20 cellular contexts compared by ENCODE assay signal in genomic region chr5:132826424-132827082, GRCh38. TPM values are rescaled to one million over a fixed set of nuclear protein-coding genes. Genes with fewer than 3 reads are reported as not detected.
A peak's percentile ranks its signal among the peaks of the same experiment; 100 is the strongest.
DNase-seq lines count a peak whose midpoint lies in the region; ATAC-seq, FAIRE-seq and TF ChIP-seq lines count a peak whose summit lies in the region.
"Had no signal": no experiment of that assay in that cellular context is flagged by ENCODE, and none has a peak within 500 bp of the region (broad histone marks: within the 10 kb centered on the region; RNA-seq: fewer than 3 reads in every experiment).

No MANE protein-coding gene starts in this region.

- in situ Hi-C loops in HepG2 (cut with HindIII; ENCODE audit: extremely low pct_ligation_motif_present, low pct_unique_long_range_greater_than_20kb), result no loop called here

- ATAC-seq in activated T-cell treated with anti-CD3 and anti-CD28 coated beads, Interleukin-2, amount 50 U/mL, for 4 hours, result no peak
- ATAC-seq in HepG2, result no peak
- no peak for ATAC-seq in Right ventricle myocardium inferior
- no peak for ATAC-seq in GM18519 (IDR thresholded peaks at IDR 0.05; ENCODE audit: low FRiP score, unreplicated experiment)
- ATAC-seq: gastrocnemius medialis, SK-N-SH treated with all-trans-retinoic acid at 6 μM for 48 hours had no signal

- no peak overlapping the region for H3K4me3 ChIP-seq in HepG2 (replicated peaks in 1 of 3; ENCODE audit: insufficient read depth in 1 of 3, low read depth in 2 of 3, low read length in 3 of 3)
- H3K4me3 ChIP-seq: breast epithelium, gastrocnemius medialis had no signal

- DNase-seq in activated T-cell treated with anti-CD3 and anti-CD28 coated beads, Interleukin-2, amount 50 U/mL, for 4 hours, result no peak
- no peak for DNase-seq in activated T-cell treated with anti-CD3 and anti-CD28 coated beads for 4 hours
- DNase-seq in activated T-helper 1 cell treated with anti-CD3 and anti-CD28 coated beads, Interleukin-12 subunit alpha, Interleukin-12 subunit beta, Interleukin-2, Interleukin-4 antibody, amounts not matched to agents 30 ng/mL and 10 ng/mL and 1 ng/mL, durations not matched to agents 14 hours and 24 hours and 36 hours (ENCODE audit: low spot score), result no peak
- no peak for DNase-seq in HepG2 (ENCODE audit: low spot score)
- no peak for DNase-seq in substantia nigra (lab: John Stamatoyannopoulos, UW)
- no peak for DNase-seq in NCI-H2081 treated with DMSO at 0.1 percent for 48 hours (lab: John Stamatoyannopoulos, UW)
- no peak for DNase-seq in Right ventricle myocardium inferior (ENCODE audit: missing footprints)
- DNase-seq: activated effector memory CD4-positive, alpha-beta T cell treated with Interleukin-2 at 50 U/mL for 16 hours; COR-L47; gastrocnemius medialis; NCI-H1694; NCI-H510A treated with DMSO at 0.1 percent for 48 hours; OCI-M1; stimulated activated naive CD4-positive, alpha-beta T cell treated with Interleukin-2 at 50 U/mL for 16 hours had no signal

- H3K9me3 ChIP-seq in HepG2 (ENCODE audit: low read length), result no peaks in the 10 kb centered on the region
- H3K9me3 ChIP-seq: breast epithelium, gastrocnemius medialis had no signal

- FAIRE-seq in HepG2 (lab: Jason Lieb, UNC), result no peak
- FAIRE-seq: islet of Langerhans had no signal

- no peak for TF ChIP-seq RAD21 in HepG2 (CRISPR knock-in tag; IDR thresholded peaks at IDR 0.05)

- CTCF ChIA-PET in HepG2 (lab: Yijun Ruan, JAX; ENCODE audit: low intra/inter-chr PET ratio, low total read pairs), result no interaction called here

- H3K9ac ChIP-seq in HepG2 (ENCODE audit: insufficient read depth, low read depth, low read length), result peak overlapping the region; percentile 3; the same call in 1 of the 2 replicates

- H3K27me3 ChIP-seq in HepG2 (ENCODE audit: control insufficient read depth in 1 of 2, insufficient read depth in 2 of 2, low read length in 2 of 2), result no peaks in the 10 kb centered on the region
- H3K27me3 ChIP-seq: breast epithelium had no signal

- no peak overlapping the region for H2AFZ ChIP-seq in HepG2 (ENCODE audit: low read length)

- H3K4me3 Mint-ChIP-seq in activated T-cell treated with anti-CD3 and anti-CD28 coated beads, Interleukin-2, amount 50 U/mL, for 4 hours, result peak overlapping the region; percentile 4
- H3K4me3 Mint-ChIP-seq in activated T-helper 1 cell treated with anti-CD3 and anti-CD28 coated beads, Interleukin-12 subunit alpha, Interleukin-12 subunit beta, Interleukin-2, Interleukin-4 antibody, amounts not matched to agents 30 ng/mL and 10 ng/mL and 1 ng/mL, durations not matched to agents 14 hours and 24 hours and 36 hours, result peak overlapping the region; percentile 47

- no peak for TF ChIP-seq POLR2A in HepG2 (IDR thresholded peaks at IDR 0.05; ENCODE audit: insufficient read depth in 1 of 2, low read depth in 2 of 2, low read length in 2 of 2)

- H3K79me2 ChIP-seq in HepG2 (ENCODE audit: insufficient read depth, low read length), result peaks cover 37% of the 10 kb centered on the region

- no peaks in the 10 kb centered on the region for H3K36me3 Mint-ChIP-seq in activated T-cell treated with anti-CD3 and anti-CD28 coated beads, Interleukin-2, amount 50 U/mL, for 4 hours (ENCODE audit: insufficient read depth)
- peaks cover 4% of the 10 kb centered on the region for H3K36me3 Mint-ChIP-seq in activated T-helper 1 cell treated with anti-CD3 and anti-CD28 coated beads, Interleukin-12 subunit alpha, Interleukin-12 subunit beta, Interleukin-2, Interleukin-4 antibody, amounts not matched to agents 30 ng/mL and 10 ng/mL and 1 ng/mL, durations not matched to agents 14 hours and 24 hours and 36 hours (ENCODE audit: low read depth)

- peaks cover 10% of the 10 kb centered on the region for H3K4me1 Mint-ChIP-seq in activated T-cell treated with anti-CD3 and anti-CD28 coated beads, Interleukin-2, amount 50 U/mL, for 4 hours (ENCODE audit: low read depth)
- H3K4me1 Mint-ChIP-seq in activated T-helper 1 cell treated with anti-CD3 and anti-CD28 coated beads, Interleukin-12 subunit alpha, Interleukin-12 subunit beta, Interleukin-2, Interleukin-4 antibody, amounts not matched to agents 30 ng/mL and 10 ng/mL and 1 ng/mL, durations not matched to agents 14 hours and 24 hours and 36 hours (ENCODE audit: low read depth), result peaks cover 43% of the 10 kb centered on the region

- peaks cover 48% of the 10 kb centered on the region for H3K4me1 ChIP-seq in HepG2 (ENCODE audit: insufficient read depth, low read length)
- H3K4me1 ChIP-seq: breast epithelium, gastrocnemius medialis had no signal

- H4K20me1 ChIP-seq in HepG2 (ENCODE audit: insufficient read depth, low read length), result no peaks in the 10 kb centered on the region

- intact Hi-C loops in activated T-helper 1 cell treated with anti-CD3 and anti-CD28 coated beads, Interleukin-12 subunit alpha, Interleukin-12 subunit beta, Interleukin-2, Interleukin-4 antibody, amounts not matched to agents 30 ng/mL and 10 ng/mL and 1 ng/mL, durations not matched to agents 14 hours and 24 hours and 36 hours (cut with micrococcal nuclease), result no loop called here
- intact Hi-C loops in HepG2 (cut with micrococcal nuclease; ENCODE audit: unreplicated experiment), result no loop called here
- intact Hi-C loops in Right ventricle myocardium inferior (cut with DNase I), result no loop called here

- H3K9me3 Mint-ChIP-seq in activated T-cell treated with anti-CD3 and anti-CD28 coated beads, Interleukin-2, amount 50 U/mL, for 4 hours, result no peaks in the 10 kb centered on the region
- no peaks in the 10 kb centered on the region for H3K9me3 Mint-ChIP-seq in activated T-helper 1 cell treated with anti-CD3 and anti-CD28 coated beads, Interleukin-12 subunit alpha, Interleukin-12 subunit beta, Interleukin-2, Interleukin-4 antibody, amounts not matched to agents 30 ng/mL and 10 ng/mL and 1 ng/mL, durations not matched to agents 14 hours and 24 hours and 36 hours

- TF ChIP-seq CTCF in HepG2 (CRISPR knock-in tag; IDR thresholded peaks at IDR 0.05), result no peak

- peaks cover 62% of the 10 kb centered on the region for H3K27me3 Mint-ChIP-seq in activated T-cell treated with anti-CD3 and anti-CD28 coated beads, Interleukin-2, amount 50 U/mL, for 4 hours (ENCODE audit: low read depth)
- H3K27me3 Mint-ChIP-seq in activated T-helper 1 cell treated with anti-CD3 and anti-CD28 coated beads, Interleukin-12 subunit alpha, Interleukin-12 subunit beta, Interleukin-2, Interleukin-4 antibody, amounts not matched to agents 30 ng/mL and 10 ng/mL and 1 ng/mL, durations not matched to agents 14 hours and 24 hours and 36 hours (ENCODE audit: insufficient read depth), result peaks cover 63% of the 10 kb centered on the region

- no peak overlapping the region for H3K27ac Mint-ChIP-seq in activated T-helper 1 cell treated with anti-CD3 and anti-CD28 coated beads, Interleukin-12 subunit alpha, Interleukin-12 subunit beta, Interleukin-2, Interleukin-4 antibody, amounts not matched to agents 30 ng/mL and 10 ng/mL and 1 ng/mL, durations not matched to agents 14 hours and 24 hours and 36 hours

- WGBS in HepG2 (ENCODE audit: low lambda C conversion rate), result 70% methylated on average over 6 of the region's 6 CpGs

- POLR2A ChIA-PET in HepG2 (lab: Yijun Ruan, JAX), result interaction anchor here (1.2 to 5.6 kb wide), 3 partner anchors 17 to 57 kb away, joined by 3 to 55 read pairs (median 26); partner anchors contain the start of gene LEAP2

- H3K4me2 ChIP-seq in HepG2 (ENCODE audit: low read depth, low read length), result no peak overlapping the region

- BruUV-seq in HepG2 (replicated peaks; lab: Mats Ljungman, UMichigan), result no TSS peak

- TF ChIP-seq EP300 in HepG2 (IDR thresholded peaks at IDR 0.05; ENCODE audit: low read depth in 2 of 2, low read length in 2 of 2), result no peak
- no peak for TF ChIP-seq EP300 in HepG2 (CRISPR knock-in tag; IDR thresholded peaks at IDR 0.05; ENCODE audit: borderline replicate concordance)

- H3K27ac ChIP-seq in HepG2 (ENCODE audit: extremely low read length, insufficient read depth, low read length), result no peak overlapping the region
- H3K27ac ChIP-seq in substantia nigra (ENCODE audit: low read depth, low read length, poor library complexity, severe bottlenecking), result peak overlapping the region; percentile 100
- H3K27ac ChIP-seq: breast epithelium had no signal

- H3K36me3 ChIP-seq in HepG2 (replicated peaks in 1 of 2; ENCODE audit: control insufficient read depth in 1 of 2, insufficient read depth in 2 of 2, low read length in 2 of 2), result peaks cover 7 to 30% of the 10 kb centered on the region in 2 experiments; a peak in 4 of 5 replicates
- H3K36me3 ChIP-seq: breast epithelium, gastrocnemius medialis had no signal

RNA-seq across cellular contexts. Expression of gene SHROOM1, which starts 3.9 kb away (rescaled TPM):
- total RNA-seq in activated T-cell treated with anti-CD3 and anti-CD28 coated beads, Interleukin-2, amount 50 U/mL, for 4 hours, result 1 to 10 TPM in 1 of 3 donors, under 1 TPM in 2; 0.79 to 1.4 (median 0.83) TPM
- 6.5 and 8.3 TPM in 2 replicates for total RNA-seq in activated T-helper 1 cell treated with anti-CD3 and anti-CD28 coated beads, Interleukin-12 subunit alpha, Interleukin-12 subunit beta, Interleukin-2, Interleukin-4 antibody, amounts not matched to agents 30 ng/mL and 10 ng/mL and 1 ng/mL, durations not matched to agents 14 hours and 24 hours and 36 hours
- total RNA-seq in HepG2 (2016; rRNA removed; fragmentation: Illumina TruSeq; extraction: Trizol) (8.9 and 18.2 TPM in 2 replicates), Right ventricle myocardium inferior (5.0 TPM)
- total RNA-seq in HepG2 (2016; cell fraction: cytosol; rRNA removed; fragmentation: Illumina TruSeq; extraction: Trizol; ENCODE audit: low read depth), result 2.9 and 3.0 TPM in 2 replicates
- total RNA-seq in HepG2 (2016; cell fraction: insoluble cytoplasmic fraction; rRNA removed; fragmentation: Illumina TruSeq; extraction: Trizol), result 8.5 and 16.1 TPM in 2 replicates
- total RNA-seq in HepG2 (2016; cell fraction: membrane; rRNA removed; fragmentation: Illumina TruSeq; extraction: Trizol), result 6.2 and 8.3 TPM in 2 replicates
- 14.0 and 18.5 TPM in 2 replicates for total RNA-seq in HepG2 (2016; cell fraction: nucleus; rRNA removed; fragmentation: Illumina TruSeq; extraction: Trizol)
- polyA plus RNA-seq in HepG2 (2011; rRNA removed), result 25.7 and 34.5 TPM in 2 replicates
- 18.4 and 21.6 TPM in 2 replicates for polyA plus RNA-seq in HepG2 (2011; cell fraction: cytosol; rRNA removed)
- 60.0 and 62.0 TPM in 2 replicates for polyA plus RNA-seq in HepG2 (2011; cell fraction: nucleus; rRNA removed)
- 12.5 and 16.7 TPM in 2 replicates for polyA plus RNA-seq in HepG2 (2012)
- polyA plus RNA-seq in HepG2 (2016; cell fraction: cytosol; fragmentation: Illumina TruSeq; extraction: Trizol; ENCODE audit: low read depth), result 2.1 and 2.2 TPM in 2 replicates
- polyA plus RNA-seq in HepG2 (2016; cell fraction: insoluble cytoplasmic fraction; fragmentation: Illumina TruSeq; extraction: Trizol; ENCODE audit: low read depth), result 11.5 and 14.1 TPM in 2 replicates
- 4.6 and 5.0 TPM in 2 replicates for polyA plus RNA-seq in HepG2 (2016; cell fraction: membrane; fragmentation: Illumina TruSeq; extraction: Trizol; ENCODE audit: low read depth)
- polyA plus RNA-seq in HepG2 (2016; cell fraction: nucleus; fragmentation: Illumina TruSeq; extraction: Trizol; ENCODE audit: insufficient read depth, low read depth), result 52.3 and 58.0 TPM in 2 replicates
- 10.1 and 31.5 TPM in 2 replicates for polyA minus RNA-seq in HepG2 (2011; rRNA and poly(A)+ RNA removed; ENCODE audit: low replicate concordance)
- 14.4 and 20.5 TPM in 2 replicates for polyA minus RNA-seq in HepG2 (2011; cell fraction: cytosol; rRNA and poly(A)+ RNA removed)
- polyA minus RNA-seq in HepG2 (2011; cell fraction: nucleus; rRNA and poly(A)+ RNA removed), result 29.1 and 42.4 TPM in 2 replicates

RNA-seq across cellular contexts. Expression of gene SOWAHA, which starts 13.5 kb away (rescaled TPM):
- under 1 TPM in 1 of 3 donors, not detected in 2; 0.05 TPM for total RNA-seq in activated T-cell treated with anti-CD3 and anti-CD28 coated beads, Interleukin-2, amount 50 U/mL, for 4 hours
- 0.47 and 0.54 TPM in 2 replicates for total RNA-seq in activated T-helper 1 cell treated with anti-CD3 and anti-CD28 coated beads, Interleukin-12 subunit alpha, Interleukin-12 subunit beta, Interleukin-2, Interleukin-4 antibody, amounts not matched to agents 30 ng/mL and 10 ng/mL and 1 ng/mL, durations not matched to agents 14 hours and 24 hours and 36 hours
- total RNA-seq in HepG2 (2016; rRNA removed; fragmentation: Illumina TruSeq; extraction: Trizol), result 1.9 and 2.0 TPM in 2 replicates
- total RNA-seq in HepG2 (2016; cell fraction: cytosol; rRNA removed; fragmentation: Illumina TruSeq; extraction: Trizol; ENCODE audit: low read depth), result 0.35 and 0.40 TPM in 2 replicates
- total RNA-seq in HepG2 (2016; cell fraction: insoluble cytoplasmic fraction; rRNA removed; fragmentation: Illumina TruSeq; extraction: Trizol), result 2.0 and 2.2 TPM in 2 replicates
- total RNA-seq in HepG2 (2016; cell fraction: membrane; rRNA removed; fragmentation: Illumina TruSeq; extraction: Trizol), result 1.4 and 1.6 TPM in 2 replicates
- total RNA-seq in HepG2 (2016; cell fraction: nucleus; rRNA removed; fragmentation: Illumina TruSeq; extraction: Trizol), result 1.1 and 1.6 TPM in 2 replicates
- polyA plus RNA-seq in HepG2 (2011; rRNA removed), result 0.82 and 0.95 TPM in 2 replicates
- 0.88 and 1.0 TPM in 2 replicates for polyA plus RNA-seq in HepG2 (2011; cell fraction: cytosol; rRNA removed)
- 0.57 and 0.77 TPM in 2 replicates for polyA plus RNA-seq in HepG2 (2011; cell fraction: nucleus; rRNA removed)
- 0.73 and 0.79 TPM in 2 replicates for polyA plus RNA-seq in HepG2 (2012)
- polyA plus RNA-seq in HepG2 (2016; cell fraction: cytosol; fragmentation: Illumina TruSeq; extraction: Trizol; ENCODE audit: low read depth), result 0.28 and 0.41 TPM in 2 replicates
- polyA plus RNA-seq in HepG2 (2016; cell fraction: insoluble cytoplasmic fraction; fragmentation: Illumina TruSeq; extraction: Trizol; ENCODE audit: low read depth), result 2.7 and 2.9 TPM in 2 replicates
- polyA plus RNA-seq in HepG2 (2016; cell fraction: membrane; fragmentation: Illumina TruSeq; extraction: Trizol; ENCODE audit: low read depth), result 1.2 and 1.3 TPM in 2 replicates
- polyA plus RNA-seq in HepG2 (2016; cell fraction: nucleus; fragmentation: Illumina TruSeq; extraction: Trizol; ENCODE audit: insufficient read depth, low read depth), result 1.7 and 1.8 TPM in 2 replicates
- 2.2 TPM in 1 of 2 replicates, not detected in the other for polyA minus RNA-seq in HepG2 (2011; rRNA and poly(A)+ RNA removed; ENCODE audit: low replicate concordance)
- 0.49 and 1.1 TPM in 2 replicates for polyA minus RNA-seq in HepG2 (2011; cell fraction: cytosol; rRNA and poly(A)+ RNA removed)
- polyA minus RNA-seq in HepG2 (2011; cell fraction: nucleus; rRNA and poly(A)+ RNA removed), result 0.62 and 0.64 TPM in 2 replicates
- 0.27 TPM for total RNA-seq in Right ventricle myocardium inferior
- total RNA-seq: A673, LHCN-M2 had no signal

RNA-seq across cellular contexts. Expression of gene GDF9, which starts 39.7 kb away (rescaled TPM):
- under 1 TPM; 0.27 to 0.89 (median 0.32) TPM for total RNA-seq in activated T-cell treated with anti-CD3 and anti-CD28 coated beads, Interleukin-2, amount 50 U/mL, for 4 hours
- total RNA-seq in activated T-helper 1 cell treated with anti-CD3 and anti-CD28 coated beads, Interleukin-12 subunit alpha, Interleukin-12 subunit beta, Interleukin-2, Interleukin-4 antibody, amounts not matched to agents 30 ng/mL and 10 ng/mL and 1 ng/mL, durations not matched to agents 14 hours and 24 hours and 36 hours, result 0.32 and 0.57 TPM in 2 replicates
- total RNA-seq in HepG2 (2016; rRNA removed; fragmentation: Illumina TruSeq; extraction: Trizol) (0.07 and 0.38 TPM in 2 replicates), Right ventricle myocardium inferior (0.24 TPM)
- 0.20 and 0.71 TPM in 2 replicates for total RNA-seq in HepG2 (2016; cell fraction: cytosol; rRNA removed; fragmentation: Illumina TruSeq; extraction: Trizol; ENCODE audit: low read depth)
- total RNA-seq in HepG2 (2016; cell fraction: insoluble cytoplasmic fraction; rRNA removed; fragmentation: Illumina TruSeq; extraction: Trizol), result 0.15 and 0.49 TPM in 2 replicates
- 0.46 and 0.55 TPM in 2 replicates for total RNA-seq in HepG2 (2016; cell fraction: membrane; rRNA removed; fragmentation: Illumina TruSeq; extraction: Trizol)
- 0.60 and 0.65 TPM in 2 replicates for total RNA-seq in HepG2 (2016; cell fraction: nucleus; rRNA removed; fragmentation: Illumina TruSeq; extraction: Trizol)
- 0.33 and 0.50 TPM in 2 replicates for polyA plus RNA-seq in HepG2 (2011; rRNA removed)
- 0.09 and 0.24 TPM in 2 replicates for polyA plus RNA-seq in HepG2 (2011; cell fraction: cytosol; rRNA removed)
- polyA plus RNA-seq in HepG2 (2011; cell fraction: nucleus; rRNA removed), result 0.51 and 0.68 TPM in 2 replicates
- polyA plus RNA-seq in HepG2 (2012), result 0.16 and 0.20 TPM in 2 replicates
- 0.07 and 0.37 TPM in 2 replicates for polyA plus RNA-seq in HepG2 (2016; cell fraction: cytosol; fragmentation: Illumina TruSeq; extraction: Trizol; ENCODE audit: low read depth)
- polyA plus RNA-seq in HepG2 (2016; cell fraction: insoluble cytoplasmic fraction; fragmentation: Illumina TruSeq; extraction: Trizol; ENCODE audit: low read depth), result 0.21 and 0.23 TPM in 2 replicates
- 0.21 and 0.26 TPM in 2 replicates for polyA plus RNA-seq in HepG2 (2016; cell fraction: membrane; fragmentation: Illumina TruSeq; extraction: Trizol; ENCODE audit: low read depth)
- 0.92 and 1.0 TPM in 2 replicates for polyA plus RNA-seq in HepG2 (2016; cell fraction: nucleus; fragmentation: Illumina TruSeq; extraction: Trizol; ENCODE audit: insufficient read depth, low read depth)
- polyA minus RNA-seq in HepG2 (2011; rRNA and poly(A)+ RNA removed; ENCODE audit: low replicate concordance), result 0.21 and 0.84 TPM in 2 replicates
- not detected in 2 replicates for polyA minus RNA-seq in HepG2 (2011; cell fraction: cytosol; rRNA and poly(A)+ RNA removed)
- 0.64 and 2.0 TPM in 2 replicates for polyA minus RNA-seq in HepG2 (2011; cell fraction: nucleus; rRNA and poly(A)+ RNA removed)
- total RNA-seq: LHCN-M2 had no signal

RNA-seq across cellular contexts. Expression of gene UQCRQ, which starts 39.9 kb away (rescaled TPM):
- total RNA-seq in activated T-cell treated with anti-CD3 and anti-CD28 coated beads, Interleukin-2, amount 50 U/mL, for 4 hours, result 100 to 1,000 TPM; 475 to 549 (median 490) TPM
- total RNA-seq in activated T-helper 1 cell treated with anti-CD3 and anti-CD28 coated beads, Interleukin-12 subunit alpha, Interleukin-12 subunit beta, Interleukin-2, Interleukin-4 antibody, amounts not matched to agents 30 ng/mL and 10 ng/mL and 1 ng/mL, durations not matched to agents 14 hours and 24 hours and 36 hours, result 410 and 425 TPM in 2 replicates
- total RNA-seq in HepG2 (2016; rRNA removed; fragmentation: Illumina TruSeq; extraction: Trizol), result 575 and 610 TPM in 2 replicates
- total RNA-seq in HepG2 (2016; cell fraction: cytosol; rRNA removed; fragmentation: Illumina TruSeq; extraction: Trizol; ENCODE audit: low read depth), result 434 and 616 TPM in 2 replicates
- 541 and 719 TPM in 2 replicates for total RNA-seq in HepG2 (2016; cell fraction: insoluble cytoplasmic fraction; rRNA removed; fragmentation: Illumina TruSeq; extraction: Trizol)
- total RNA-seq in HepG2 (2016; cell fraction: membrane; rRNA removed; fragmentation: Illumina TruSeq; extraction: Trizol), result 520 and 710 TPM in 2 replicates
- total RNA-seq in HepG2 (2016; cell fraction: nucleus; rRNA removed; fragmentation: Illumina TruSeq; extraction: Trizol), result 214 and 220 TPM in 2 replicates
- 237 and 257 TPM in 2 replicates for polyA plus RNA-seq in HepG2 (2011; rRNA removed)
- polyA plus RNA-seq in HepG2 (2011; cell fraction: cytosol; rRNA removed), result 173 and 215 TPM in 2 replicates
- 111 and 145 TPM in 2 replicates for polyA plus RNA-seq in HepG2 (2011; cell fraction: nucleus; rRNA removed)
- 221 and 310 TPM in 2 replicates for polyA plus RNA-seq in HepG2 (2012)
- 298 and 464 TPM in 2 replicates for polyA plus RNA-seq in HepG2 (2016; cell fraction: cytosol; fragmentation: Illumina TruSeq; extraction: Trizol; ENCODE audit: low read depth)
- polyA plus RNA-seq in HepG2 (2016; cell fraction: insoluble cytoplasmic fraction; fragmentation: Illumina TruSeq; extraction: Trizol; ENCODE audit: low read depth), result 393 and 430 TPM in 2 replicates
- polyA plus RNA-seq in HepG2 (2016; cell fraction: membrane; fragmentation: Illumina TruSeq; extraction: Trizol; ENCODE audit: low read depth), result 329 and 431 TPM in 2 replicates
- polyA plus RNA-seq in HepG2 (2016; cell fraction: nucleus; fragmentation: Illumina TruSeq; extraction: Trizol; ENCODE audit: insufficient read depth, low read depth), result 240 and 275 TPM in 2 replicates
- 39.6 and 61.4 TPM in 2 replicates for polyA minus RNA-seq in HepG2 (2011; rRNA and poly(A)+ RNA removed; ENCODE audit: low replicate concordance)
- polyA minus RNA-seq in HepG2 (2011; cell fraction: cytosol; rRNA and poly(A)+ RNA removed), result 26.8 and 32.8 TPM in 2 replicates
- polyA minus RNA-seq in HepG2 (2011; cell fraction: nucleus; rRNA and poly(A)+ RNA removed), result 52.9 and 60.8 TPM in 2 replicates
- total RNA-seq in Right ventricle myocardium inferior, result 1,774 TPM

RNA-seq across cellular contexts. Expression of gene LEAP2, which starts 46.9 kb away (rescaled TPM):
- 1 to 10 TPM; 1.9 to 2.1 (median 1.9) TPM for total RNA-seq in activated T-cell treated with anti-CD3 and anti-CD28 coated beads, Interleukin-2, amount 50 U/mL, for 4 hours
- 3.9 and 4.9 TPM in 2 replicates for total RNA-seq in activated T-helper 1 cell treated with anti-CD3 and anti-CD28 coated beads, Interleukin-12 subunit alpha, Interleukin-12 subunit beta, Interleukin-2, Interleukin-4 antibody, amounts not matched to agents 30 ng/mL and 10 ng/mL and 1 ng/mL, durations not matched to agents 14 hours and 24 hours and 36 hours
- total RNA-seq in HepG2 (2016; rRNA removed; fragmentation: Illumina TruSeq; extraction: Trizol) (19.8 and 23.9 TPM in 2 replicates), Right ventricle myocardium inferior (1.1 TPM)
- 31.9 and 33.8 TPM in 2 replicates for total RNA-seq in HepG2 (2016; cell fraction: cytosol; rRNA removed; fragmentation: Illumina TruSeq; extraction: Trizol; ENCODE audit: low read depth)
- 21.4 and 22.6 TPM in 2 replicates for total RNA-seq in HepG2 (2016; cell fraction: insoluble cytoplasmic fraction; rRNA removed; fragmentation: Illumina TruSeq; extraction: Trizol)
- 22.4 and 23.2 TPM in 2 replicates for total RNA-seq in HepG2 (2016; cell fraction: membrane; rRNA removed; fragmentation: Illumina TruSeq; extraction: Trizol)
- 17.3 and 21.3 TPM in 2 replicates for total RNA-seq in HepG2 (2016; cell fraction: nucleus; rRNA removed; fragmentation: Illumina TruSeq; extraction: Trizol)
- polyA plus RNA-seq in HepG2 (2011; rRNA removed), result 51.9 and 70.9 TPM in 2 replicates
- 18.2 and 34.0 TPM in 2 replicates for polyA plus RNA-seq in HepG2 (2011; cell fraction: cytosol; rRNA removed)
- 19.5 and 30.9 TPM in 2 replicates for polyA plus RNA-seq in HepG2 (2011; cell fraction: nucleus; rRNA removed)
- 83.9 and 193 TPM in 2 replicates for polyA plus RNA-seq in HepG2 (2012)
- polyA plus RNA-seq in HepG2 (2016; cell fraction: cytosol; fragmentation: Illumina TruSeq; extraction: Trizol; ENCODE audit: low read depth), result 9.5 and 10.5 TPM in 2 replicates
- 12.1 and 12.5 TPM in 2 replicates for polyA plus RNA-seq in HepG2 (2016; cell fraction: insoluble cytoplasmic fraction; fragmentation: Illumina TruSeq; extraction: Trizol; ENCODE audit: low read depth)
- polyA plus RNA-seq in HepG2 (2016; cell fraction: membrane; fragmentation: Illumina TruSeq; extraction: Trizol; ENCODE audit: low read depth), result 7.0 and 11.1 TPM in 2 replicates
- polyA plus RNA-seq in HepG2 (2016; cell fraction: nucleus; fragmentation: Illumina TruSeq; extraction: Trizol; ENCODE audit: insufficient read depth, low read depth), result 19.5 and 23.5 TPM in 2 replicates
- polyA minus RNA-seq in HepG2 (2011; rRNA and poly(A)+ RNA removed; ENCODE audit: low replicate concordance), result 3.2 and 62.6 TPM in 2 replicates
- 68.1 and 102 TPM in 2 replicates for polyA minus RNA-seq in HepG2 (2011; cell fraction: cytosol; rRNA and poly(A)+ RNA removed)
- polyA minus RNA-seq in HepG2 (2011; cell fraction: nucleus; rRNA and poly(A)+ RNA removed), result 42.6 and 69.6 TPM in 2 replicates
